8 cellular contexts compared by ENCODE assay signal in the genomic region with DNA sequence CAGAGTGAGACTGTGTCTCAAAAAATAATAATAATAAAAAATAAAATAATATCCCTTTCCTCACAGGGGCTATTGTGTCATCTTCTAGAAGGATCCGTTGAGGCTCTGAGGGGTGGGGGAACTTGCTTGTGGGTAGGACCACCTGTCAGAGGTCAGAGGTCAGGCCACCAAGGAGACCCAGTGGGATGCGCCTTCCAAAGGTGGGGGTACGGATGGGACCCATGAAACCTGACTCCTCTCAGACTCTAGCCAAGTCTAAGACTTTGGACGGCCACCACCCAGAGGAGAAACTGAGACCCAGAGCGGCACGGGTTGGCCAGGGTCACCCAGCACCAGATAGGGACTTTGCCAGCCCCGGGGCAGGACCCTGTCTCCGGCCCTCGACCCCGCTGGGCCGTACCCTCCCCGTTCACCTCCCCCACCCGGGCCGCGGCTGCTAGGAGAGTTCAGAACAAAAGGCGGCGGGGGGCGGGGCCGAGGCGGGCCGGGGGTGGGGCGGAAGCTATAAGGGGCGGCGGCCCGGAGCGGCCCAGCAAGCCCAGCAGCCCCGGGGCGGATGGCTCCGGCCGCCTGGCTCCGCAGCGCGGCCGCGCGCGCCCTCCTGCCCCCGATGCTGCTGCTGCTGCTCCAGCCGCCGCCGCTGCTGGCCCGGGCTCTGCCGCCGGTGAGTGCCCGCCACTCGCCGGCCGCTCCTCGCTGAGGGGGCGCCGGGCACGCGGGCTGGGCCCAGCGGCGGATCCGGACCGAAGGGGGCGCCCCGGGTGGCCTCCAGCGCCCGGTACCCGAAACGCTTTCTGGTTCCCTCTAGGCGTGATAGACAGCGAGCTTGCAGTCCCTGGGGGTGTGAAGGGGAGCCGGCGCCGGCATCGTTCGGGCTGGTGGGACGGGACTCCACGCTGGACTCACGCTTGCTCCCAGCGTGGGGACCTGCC. TPM values are rescaled to one million over a fixed set of nuclear protein-coding genes. Genes with fewer than 3 reads are reported as not detected.
DNase-seq lines count a peak whose midpoint lies in the region; ATAC-seq and TF ChIP-seq lines count a peak whose summit lies in the region.

A gene with protein sequence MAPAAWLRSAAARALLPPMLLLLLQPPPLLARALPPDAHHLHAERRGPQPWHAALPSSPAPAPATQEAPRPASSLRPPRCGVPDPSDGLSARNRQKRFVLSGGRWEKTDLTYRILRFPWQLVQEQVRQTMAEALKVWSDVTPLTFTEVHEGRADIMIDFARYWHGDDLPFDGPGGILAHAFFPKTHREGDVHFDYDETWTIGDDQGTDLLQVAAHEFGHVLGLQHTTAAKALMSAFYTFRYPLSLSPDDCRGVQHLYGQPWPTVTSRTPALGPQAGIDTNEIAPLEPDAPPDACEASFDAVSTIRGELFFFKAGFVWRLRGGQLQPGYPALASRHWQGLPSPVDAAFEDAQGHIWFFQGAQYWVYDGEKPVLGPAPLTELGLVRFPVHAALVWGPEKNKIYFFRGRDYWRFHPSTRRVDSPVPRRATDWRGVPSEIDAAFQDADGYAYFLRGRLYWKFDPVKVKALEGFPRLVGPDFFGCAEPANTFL (plus strand): TSS at position 535 of the 932 bp plus-strand sequence. CDS start 22 bp downstream, at position 557.

- H3K36me3 Mint-ChIP-seq in immature natural killer cell, result no peaks in the 10 kb centered on the region

- POLR2A ChIA-PET in AG04449 (lab: Yijun Ruan, JAX), result interaction anchor here (0.6 kb wide), 1 partner anchor 9 kb away, joined by 3 read pairs; no protein-coding TSS in a partner anchor

- H3K4me3 ChIP-seq in AG04449 (ENCODE audit: low read depth, low read length) (peak within 1 kb of the TSS; percentile 57), body of pancreas (no peak within 1 kb of the TSS)

- 4 to 12% methylated on average over 3 to 55 of the region's 74 CpGs for WGBS in body of pancreas, 2 donors

- intact Hi-C loops in body of pancreas (cut with DNase I), result no loop called here

- H3K4me1 ChIP-seq in body of pancreas, result peaks cover 29% of the 10 kb centered on the region

- peak within 1 kb of the TSS in 2 of 6 donors; percentile 7 to 49 for H3K27ac Mint-ChIP-seq in immature natural killer cell

- no peaks in the 10 kb centered on the region for H3K36me3 ChIP-seq in body of pancreas (replicated peaks in 1 of 2; ENCODE audit: insufficient read depth in 1 of 2, low read depth in 2 of 2)

- H3K27ac ChIP-seq in body of pancreas, result no peak within 1 kb of the TSS

- H3K27me3 ChIP-seq in body of pancreas, result no peaks in the 10 kb centered on the region

- H3K27me3 Mint-ChIP-seq in immature natural killer cell (ENCODE audit: low read depth in 3 of 3), result peaks cover 0 to 4% (median 2%) of the 10 kb centered on the region in 3 donors

- ATAC-seq in body of pancreas (peak; percentile 54), HG02759 (IDR thresholded peaks at IDR 0.05; ENCODE audit: unreplicated experiment) (no peak)

- TF ChIP-seq POLR2A in body of pancreas (IDR thresholded peaks at IDR 0.05), result no peak

- no peaks in the 10 kb centered on the region for H3K9me3 ChIP-seq in body of pancreas

- CTCF ChIA-PET in AG04449 (lab: Yijun Ruan, JAX), result interaction anchor here (1.2 to 17.1 kb wide), 7 partner anchors 9 to 84 kb away, joined by 3 to 387 read pairs (median 4); partner anchors contain the start of genes C22orf15 and SMARCB1

- DNase-seq in AG04449 (ENCODE audit: low read depth, low spot score) (no peak), HK-2 (ENCODE audit: unreplicated experiment) (peak; percentile 49), T-helper 1 cell (peak; percentile 28 to 55 (median 35)), body of pancreas (peak; percentile 48 to 69 (median 62)), immature natural killer cell (peak; percentile 39 to 54 (median 48)), pons (ENCODE audit: low spot score) (no peak)
- DNase-seq in stimulated activated CD4-positive, alpha-beta T cell treated with anti-CD3 and anti-CD28 coated beads, Interleukin-1b, Interleukin-23, amount 100 ng/mL, for 4 hours (ENCODE audit: low read depth in 2 of 2), result peak; percentile 44 to 57

- TF ChIP-seq CTCF in AG04449 (IDR thresholded peaks at IDR 0.05; ENCODE audit: insufficient read depth, low read length, missing control alignments) (no peak), body of pancreas (IDR thresholded peaks at IDR 0.05) (no peak)

- peak within 1 kb of the TSS; percentile 54 to 75 (median 65) for H3K4me3 Mint-ChIP-seq in immature natural killer cell

- H3K4me1 Mint-ChIP-seq in immature natural killer cell, result peaks cover 5 to 15% of the 10 kb centered on the region in 2 donors

- no peaks in the 10 kb centered on the region for H3K9me3 Mint-ChIP-seq in immature natural killer cell

RNA-seq across cellular contexts. Expression of the gene that starts here (rescaled TPM):
- 1 to 10 TPM; 1.0 to 2.0 TPM for total RNA-seq in body of pancreas
- polyA plus RNA-seq in immature natural killer cell, result 1 to 10 TPM in 2 of 3 donors, under 1 TPM in 1; 0.76 to 1.7 (median 1.2) TPM

Comparison
In these comparisons a context has a peak if more than half of its experiments do, and no peak if none do; other contexts are left out.
1. DNase-seq: peak in HK-2 (single experiment), T-helper 1 cell (5 of 5), body of pancreas (4 of 4), immature natural killer cell (3 of 3) and stimulated activated CD4-positive, alpha-beta T cell treated with anti-CD3 and anti-CD28 coated beads, Interleukin-1b, Interleukin-23, amount 100 ng/mL, for 4 hours (2 of 2); none in AG04449 (single experiment) and pons (single experiment).